ENCODE assay signal across 1 cellular context in the genomic region with DNA sequence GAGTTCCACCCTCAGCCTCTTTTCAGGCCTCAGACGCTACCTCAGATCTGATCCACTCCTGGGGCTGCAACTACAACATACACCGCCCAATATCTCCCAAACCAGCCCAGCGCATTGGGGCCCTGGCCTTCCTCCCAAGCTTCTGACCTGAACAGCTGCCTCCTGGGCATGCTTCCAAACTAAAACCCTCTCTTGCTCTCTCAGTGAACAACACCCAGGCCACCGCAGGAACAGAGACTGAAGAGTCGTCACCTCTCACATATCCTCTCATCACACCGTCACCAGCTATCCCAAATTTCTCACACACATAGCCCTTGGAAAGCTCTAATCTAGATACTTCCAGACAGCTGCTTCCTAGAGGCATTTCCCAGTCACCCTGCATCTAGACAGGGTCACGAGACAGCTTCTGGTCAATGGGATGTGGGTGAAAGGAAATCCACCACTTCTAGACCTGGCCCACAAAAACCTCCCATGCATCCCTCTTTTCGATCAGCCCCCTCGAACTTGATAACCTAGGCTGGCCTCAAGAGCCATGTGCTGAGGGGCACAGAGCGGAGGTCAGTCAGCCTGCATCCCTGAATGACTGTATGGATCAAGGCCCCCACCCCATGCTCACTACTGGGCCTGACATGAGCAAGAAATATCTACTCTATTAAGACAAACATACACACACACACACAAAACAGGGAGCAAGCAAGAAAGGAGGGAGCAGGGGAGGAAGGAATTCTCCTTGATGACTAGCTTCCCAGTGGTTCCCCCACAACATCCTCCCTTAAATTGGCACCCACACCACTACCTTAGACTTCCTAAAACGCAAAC.
A peak's percentile ranks its signal among the peaks of the same experiment; 100 is the strongest.
TF ChIP-seq lines count a peak whose summit lies in the region.

No MANE protein-coding gene starts in this region.

TF ChIP-seq in K562, 482 proteins besides CTCF, POLR2A, EP300 and RAD21 (continues in another document):
- TF ChIP-seq DPF2 (IDR thresholded peaks at IDR 0.05) (peak; percentile 37), NFIC (IDR thresholded peaks at IDR 0.05) (peak; percentile 92), ETV5 (CRISPR knock-in tag; IDR thresholded peaks at IDR 0.05; ENCODE audit: low read depth) (0 out of 2 replicates have a peak, but pooled peaks have one; percentile 47), HNRNPL (IDR thresholded peaks at IDR 0.05; ENCODE audit: low read depth, low read length) (no peak), BRCA1 (IDR thresholded peaks at IDR 0.05) (no peak), BRCA1 (CRISPR knock-in tag; IDR thresholded peaks at IDR 0.05) (peak; percentile 90; the same call in 1 of the 2 replicates), NBN (IDR thresholded peaks at IDR 0.05; ENCODE audit: low read depth) (0 out of 2 replicates have a peak, but pooled peaks have one; percentile 54), ZNF253 (CRISPR knock-in tag; conservative IDR thresholded peaks at IDR 0.05) (no peak), ZBTB17 (CRISPR knock-in tag; IDR thresholded peaks at IDR 0.05) (no peak), ZFX (CRISPR knock-in tag; IDR thresholded peaks at IDR 0.05) (peak; percentile 27; the same call in 1 of the 2 replicates), XRCC5 (IDR thresholded peaks at IDR 0.05; ENCODE audit: low read depth, low read length) (peak; percentile 16; the same call in 1 of the 2 replicates), HDGF (IDR thresholded peaks at IDR 0.05) (peak; percentile 70), STAG1 (CRISPR knock-in tag; IDR thresholded peaks at IDR 0.05; ENCODE audit: borderline replicate concordance) (0 out of 2 replicates have a peak, but pooled peaks have one; percentile 34), TBP (optimal IDR thresholded peaks at IDR 0.05; ENCODE audit: low read depth, low read length) (peak; percentile 19), SIN3A (IDR thresholded peaks at IDR 0.05; ENCODE audit: borderline replicate concordance in 2 of 2, control insufficient read depth in 1 of 2, low read depth in 2 of 2, low read length in 2 of 2) (no peak; a peak in 1 of 4 replicates), NFRKB (IDR thresholded peaks at IDR 0.05; ENCODE audit: low read depth) (0 out of 2 replicates have a peak, but pooled peaks have one; percentile 18), BRD4 (IDR thresholded peaks at IDR 0.05) (no peak), CBFA2T3 (IDR thresholded peaks at IDR 0.05) (peak; percentile 66), ZC3H4 (CRISPR knock-in tag; IDR thresholded peaks at IDR 0.05; ENCODE audit: borderline replicate concordance) (0 out of 2 replicates have a peak, but pooled peaks have one; percentile 83), ZNF778 (CRISPR knock-in tag; IDR thresholded peaks at IDR 0.05) (no peak), TRIM24 (IDR thresholded peaks at IDR 0.05) (0 out of 4 replicates have a peak, but pooled peaks of 1 of the 2 experiments have one; percentile 24), ZEB2 (IDR thresholded peaks at IDR 0.05) (0 out of 2 replicates have a peak, but pooled peaks have one; percentile 3), RBM14 (IDR thresholded peaks at IDR 0.05; ENCODE audit: borderline replicate concordance, insufficient read depth, low read depth, low read length) (no peak), ZNF699 (CRISPR knock-in tag; IDR thresholded peaks at IDR 0.05; ENCODE audit: insufficient replicate concordance) (no peak), OTX1 (CRISPR knock-in tag; IDR thresholded peaks at IDR 0.05) (peak; percentile 53; the same call in 1 of the 2 replicates), FOXK2 (conservative IDR thresholded peaks at IDR 0.05 in 1 of 2, IDR thresholded peaks at IDR 0.05 in 1 of 2; ENCODE audit: low read depth in 2 of 2) (peak; percentile 24 to 33; a peak in 3 of 4 replicates), ATF1 (CRISPR knock-in tag; IDR thresholded peaks at IDR 0.05) (no peak), ATF1 (tag; IDR thresholded peaks at IDR 0.05) (0 out of 2 replicates have a peak, but pooled peaks have one; percentile 26), DACH1 (IDR thresholded peaks at IDR 0.05; ENCODE audit: partially characterized antibody) (peak; percentile 91)
- TF ChIP-seq, protein P1, sequence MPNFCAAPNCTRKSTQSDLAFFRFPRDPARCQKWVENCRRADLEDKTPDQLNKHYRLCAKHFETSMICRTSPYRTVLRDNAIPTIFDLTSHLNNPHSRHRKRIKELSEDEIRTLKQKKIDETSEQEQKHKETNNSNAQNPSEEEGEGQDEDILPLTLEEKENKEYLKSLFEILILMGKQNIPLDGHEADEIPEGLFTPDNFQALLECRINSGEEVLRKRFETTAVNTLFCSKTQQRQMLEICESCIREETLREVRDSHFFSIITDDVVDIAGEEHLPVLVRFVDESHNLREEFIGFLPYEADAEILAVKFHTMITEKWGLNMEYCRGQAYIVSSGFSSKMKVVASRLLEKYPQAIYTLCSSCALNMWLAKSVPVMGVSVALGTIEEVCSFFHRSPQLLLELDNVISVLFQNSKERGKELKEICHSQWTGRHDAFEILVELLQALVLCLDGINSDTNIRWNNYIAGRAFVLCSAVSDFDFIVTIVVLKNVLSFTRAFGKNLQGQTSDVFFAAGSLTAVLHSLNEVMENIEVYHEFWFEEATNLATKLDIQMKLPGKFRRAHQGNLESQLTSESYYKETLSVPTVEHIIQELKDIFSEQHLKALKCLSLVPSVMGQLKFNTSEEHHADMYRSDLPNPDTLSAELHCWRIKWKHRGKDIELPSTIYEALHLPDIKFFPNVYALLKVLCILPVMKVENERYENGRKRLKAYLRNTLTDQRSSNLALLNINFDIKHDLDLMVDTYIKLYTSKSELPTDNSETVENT (CRISPR knock-in tag; IDR thresholded peaks at IDR 0.05): no peak
- TF ChIP-seq, protein P2, sequence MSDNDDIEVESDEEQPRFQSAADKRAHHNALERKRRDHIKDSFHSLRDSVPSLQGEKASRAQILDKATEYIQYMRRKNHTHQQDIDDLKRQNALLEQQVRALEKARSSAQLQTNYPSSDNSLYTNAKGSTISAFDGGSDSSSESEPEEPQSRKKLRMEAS (CRISPR knock-in tag; IDR thresholded peaks at IDR 0.05): peak; percentile 68
- TF ChIP-seq, protein P3, sequence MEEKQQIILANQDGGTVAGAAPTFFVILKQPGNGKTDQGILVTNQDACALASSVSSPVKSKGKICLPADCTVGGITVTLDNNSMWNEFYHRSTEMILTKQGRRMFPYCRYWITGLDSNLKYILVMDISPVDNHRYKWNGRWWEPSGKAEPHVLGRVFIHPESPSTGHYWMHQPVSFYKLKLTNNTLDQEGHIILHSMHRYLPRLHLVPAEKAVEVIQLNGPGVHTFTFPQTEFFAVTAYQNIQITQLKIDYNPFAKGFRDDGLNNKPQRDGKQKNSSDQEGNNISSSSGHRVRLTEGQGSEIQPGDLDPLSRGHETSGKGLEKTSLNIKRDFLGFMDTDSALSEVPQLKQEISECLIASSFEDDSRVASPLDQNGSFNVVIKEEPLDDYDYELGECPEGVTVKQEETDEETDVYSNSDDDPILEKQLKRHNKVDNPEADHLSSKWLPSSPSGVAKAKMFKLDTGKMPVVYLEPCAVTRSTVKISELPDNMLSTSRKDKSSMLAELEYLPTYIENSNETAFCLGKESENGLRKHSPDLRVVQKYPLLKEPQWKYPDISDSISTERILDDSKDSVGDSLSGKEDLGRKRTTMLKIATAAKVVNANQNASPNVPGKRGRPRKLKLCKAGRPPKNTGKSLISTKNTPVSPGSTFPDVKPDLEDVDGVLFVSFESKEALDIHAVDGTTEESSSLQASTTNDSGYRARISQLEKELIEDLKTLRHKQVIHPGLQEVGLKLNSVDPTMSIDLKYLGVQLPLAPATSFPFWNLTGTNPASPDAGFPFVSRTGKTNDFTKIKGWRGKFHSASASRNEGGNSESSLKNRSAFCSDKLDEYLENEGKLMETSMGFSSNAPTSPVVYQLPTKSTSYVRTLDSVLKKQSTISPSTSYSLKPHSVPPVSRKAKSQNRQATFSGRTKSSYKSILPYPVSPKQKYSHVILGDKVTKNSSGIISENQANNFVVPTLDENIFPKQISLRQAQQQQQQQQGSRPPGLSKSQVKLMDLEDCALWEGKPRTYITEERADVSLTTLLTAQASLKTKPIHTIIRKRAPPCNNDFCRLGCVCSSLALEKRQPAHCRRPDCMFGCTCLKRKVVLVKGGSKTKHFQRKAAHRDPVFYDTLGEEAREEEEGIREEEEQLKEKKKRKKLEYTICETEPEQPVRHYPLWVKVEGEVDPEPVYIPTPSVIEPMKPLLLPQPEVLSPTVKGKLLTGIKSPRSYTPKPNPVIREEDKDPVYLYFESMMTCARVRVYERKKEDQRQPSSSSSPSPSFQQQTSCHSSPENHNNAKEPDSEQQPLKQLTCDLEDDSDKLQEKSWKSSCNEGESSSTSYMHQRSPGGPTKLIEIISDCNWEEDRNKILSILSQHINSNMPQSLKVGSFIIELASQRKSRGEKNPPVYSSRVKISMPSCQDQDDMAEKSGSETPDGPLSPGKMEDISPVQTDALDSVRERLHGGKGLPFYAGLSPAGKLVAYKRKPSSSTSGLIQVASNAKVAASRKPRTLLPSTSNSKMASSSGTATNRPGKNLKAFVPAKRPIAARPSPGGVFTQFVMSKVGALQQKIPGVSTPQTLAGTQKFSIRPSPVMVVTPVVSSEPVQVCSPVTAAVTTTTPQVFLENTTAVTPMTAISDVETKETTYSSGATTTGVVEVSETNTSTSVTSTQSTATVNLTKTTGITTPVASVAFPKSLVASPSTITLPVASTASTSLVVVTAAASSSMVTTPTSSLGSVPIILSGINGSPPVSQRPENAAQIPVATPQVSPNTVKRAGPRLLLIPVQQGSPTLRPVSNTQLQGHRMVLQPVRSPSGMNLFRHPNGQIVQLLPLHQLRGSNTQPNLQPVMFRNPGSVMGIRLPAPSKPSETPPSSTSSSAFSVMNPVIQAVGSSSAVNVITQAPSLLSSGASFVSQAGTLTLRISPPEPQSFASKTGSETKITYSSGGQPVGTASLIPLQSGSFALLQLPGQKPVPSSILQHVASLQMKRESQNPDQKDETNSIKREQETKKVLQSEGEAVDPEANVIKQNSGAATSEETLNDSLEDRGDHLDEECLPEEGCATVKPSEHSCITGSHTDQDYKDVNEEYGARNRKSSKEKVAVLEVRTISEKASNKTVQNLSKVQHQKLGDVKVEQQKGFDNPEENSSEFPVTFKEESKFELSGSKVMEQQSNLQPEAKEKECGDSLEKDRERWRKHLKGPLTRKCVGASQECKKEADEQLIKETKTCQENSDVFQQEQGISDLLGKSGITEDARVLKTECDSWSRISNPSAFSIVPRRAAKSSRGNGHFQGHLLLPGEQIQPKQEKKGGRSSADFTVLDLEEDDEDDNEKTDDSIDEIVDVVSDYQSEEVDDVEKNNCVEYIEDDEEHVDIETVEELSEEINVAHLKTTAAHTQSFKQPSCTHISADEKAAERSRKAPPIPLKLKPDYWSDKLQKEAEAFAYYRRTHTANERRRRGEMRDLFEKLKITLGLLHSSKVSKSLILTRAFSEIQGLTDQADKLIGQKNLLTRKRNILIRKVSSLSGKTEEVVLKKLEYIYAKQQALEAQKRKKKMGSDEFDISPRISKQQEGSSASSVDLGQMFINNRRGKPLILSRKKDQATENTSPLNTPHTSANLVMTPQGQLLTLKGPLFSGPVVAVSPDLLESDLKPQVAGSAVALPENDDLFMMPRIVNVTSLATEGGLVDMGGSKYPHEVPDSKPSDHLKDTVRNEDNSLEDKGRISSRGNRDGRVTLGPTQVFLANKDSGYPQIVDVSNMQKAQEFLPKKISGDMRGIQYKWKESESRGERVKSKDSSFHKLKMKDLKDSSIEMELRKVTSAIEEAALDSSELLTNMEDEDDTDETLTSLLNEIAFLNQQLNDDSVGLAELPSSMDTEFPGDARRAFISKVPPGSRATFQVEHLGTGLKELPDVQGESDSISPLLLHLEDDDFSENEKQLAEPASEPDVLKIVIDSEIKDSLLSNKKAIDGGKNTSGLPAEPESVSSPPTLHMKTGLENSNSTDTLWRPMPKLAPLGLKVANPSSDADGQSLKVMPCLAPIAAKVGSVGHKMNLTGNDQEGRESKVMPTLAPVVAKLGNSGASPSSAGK (IDR thresholded peaks at IDR 0.05): peak; percentile 69; the same call in 1 of the 2 replicates
- TF ChIP-seq, protein P4, sequence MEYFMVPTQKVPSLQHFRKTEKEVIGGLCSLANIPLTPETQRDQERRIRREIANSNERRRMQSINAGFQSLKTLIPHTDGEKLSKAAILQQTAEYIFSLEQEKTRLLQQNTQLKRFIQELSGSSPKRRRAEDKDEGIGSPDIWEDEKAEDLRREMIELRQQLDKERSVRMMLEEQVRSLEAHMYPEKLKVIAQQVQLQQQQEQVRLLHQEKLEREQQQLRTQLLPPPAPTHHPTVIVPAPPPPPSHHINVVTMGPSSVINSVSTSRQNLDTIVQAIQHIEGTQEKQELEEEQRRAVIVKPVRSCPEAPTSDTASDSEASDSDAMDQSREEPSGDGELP (CRISPR knock-in tag; IDR thresholded peaks at IDR 0.05; ENCODE audit: borderline replicate concordance): peak; percentile 97
- TF ChIP-seq, protein P5, sequence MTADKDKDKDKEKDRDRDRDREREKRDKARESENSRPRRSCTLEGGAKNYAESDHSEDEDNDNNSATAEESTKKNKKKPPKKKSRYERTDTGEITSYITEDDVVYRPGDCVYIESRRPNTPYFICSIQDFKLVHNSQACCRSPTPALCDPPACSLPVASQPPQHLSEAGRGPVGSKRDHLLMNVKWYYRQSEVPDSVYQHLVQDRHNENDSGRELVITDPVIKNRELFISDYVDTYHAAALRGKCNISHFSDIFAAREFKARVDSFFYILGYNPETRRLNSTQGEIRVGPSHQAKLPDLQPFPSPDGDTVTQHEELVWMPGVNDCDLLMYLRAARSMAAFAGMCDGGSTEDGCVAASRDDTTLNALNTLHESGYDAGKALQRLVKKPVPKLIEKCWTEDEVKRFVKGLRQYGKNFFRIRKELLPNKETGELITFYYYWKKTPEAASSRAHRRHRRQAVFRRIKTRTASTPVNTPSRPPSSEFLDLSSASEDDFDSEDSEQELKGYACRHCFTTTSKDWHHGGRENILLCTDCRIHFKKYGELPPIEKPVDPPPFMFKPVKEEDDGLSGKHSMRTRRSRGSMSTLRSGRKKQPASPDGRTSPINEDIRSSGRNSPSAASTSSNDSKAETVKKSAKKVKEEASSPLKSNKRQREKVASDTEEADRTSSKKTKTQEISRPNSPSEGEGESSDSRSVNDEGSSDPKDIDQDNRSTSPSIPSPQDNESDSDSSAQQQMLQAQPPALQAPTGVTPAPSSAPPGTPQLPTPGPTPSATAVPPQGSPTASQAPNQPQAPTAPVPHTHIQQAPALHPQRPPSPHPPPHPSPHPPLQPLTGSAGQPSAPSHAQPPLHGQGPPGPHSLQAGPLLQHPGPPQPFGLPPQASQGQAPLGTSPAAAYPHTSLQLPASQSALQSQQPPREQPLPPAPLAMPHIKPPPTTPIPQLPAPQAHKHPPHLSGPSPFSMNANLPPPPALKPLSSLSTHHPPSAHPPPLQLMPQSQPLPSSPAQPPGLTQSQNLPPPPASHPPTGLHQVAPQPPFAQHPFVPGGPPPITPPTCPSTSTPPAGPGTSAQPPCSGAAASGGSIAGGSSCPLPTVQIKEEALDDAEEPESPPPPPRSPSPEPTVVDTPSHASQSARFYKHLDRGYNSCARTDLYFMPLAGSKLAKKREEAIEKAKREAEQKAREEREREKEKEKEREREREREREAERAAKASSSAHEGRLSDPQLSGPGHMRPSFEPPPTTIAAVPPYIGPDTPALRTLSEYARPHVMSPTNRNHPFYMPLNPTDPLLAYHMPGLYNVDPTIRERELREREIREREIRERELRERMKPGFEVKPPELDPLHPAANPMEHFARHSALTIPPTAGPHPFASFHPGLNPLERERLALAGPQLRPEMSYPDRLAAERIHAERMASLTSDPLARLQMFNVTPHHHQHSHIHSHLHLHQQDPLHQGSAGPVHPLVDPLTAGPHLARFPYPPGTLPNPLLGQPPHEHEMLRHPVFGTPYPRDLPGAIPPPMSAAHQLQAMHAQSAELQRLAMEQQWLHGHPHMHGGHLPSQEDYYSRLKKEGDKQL (CRISPR knock-in tag; IDR thresholded peaks at IDR 0.05; ENCODE audit: borderline replicate concordance): no peak
